ENCODE assay signal across 8 cellular contexts in the genomic region with DNA sequence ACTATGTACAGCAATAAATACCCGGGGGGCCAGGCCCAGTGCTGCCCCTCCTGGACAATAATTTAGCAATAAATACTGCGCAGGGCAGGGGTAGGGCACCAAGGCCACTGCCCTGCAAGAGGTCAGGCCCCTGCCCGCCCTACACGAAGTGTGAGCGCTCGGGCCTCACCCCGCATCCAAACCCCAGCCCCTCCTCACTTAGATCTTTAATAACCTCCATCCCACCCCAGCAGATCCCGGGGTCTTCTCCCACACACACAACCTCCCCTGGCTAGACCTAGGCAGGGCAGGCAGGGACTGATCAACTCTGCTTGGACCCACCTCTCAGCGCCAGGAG. TPM values are rescaled to one million over a fixed set of nuclear protein-coding genes. Genes with fewer than 3 reads are reported as not detected.
DNase-seq lines count a peak whose midpoint lies in the region; ATAC-seq and TF ChIP-seq lines count a peak whose summit lies in the region.
"Not testable (repeated sequence)": the region's sequence is repeated elsewhere in the genome, so short reads cannot be mapped to it uniquely, and the experiment has no call there.

No MANE protein-coding gene starts in this region.

- TF ChIP-seq POLR2A in vagina (IDR thresholded peaks at IDR 0.05), result not testable (repeated sequence)

- ATAC-seq in GM19324 (IDR thresholded peaks at IDR 0.05; ENCODE audit: low FRiP score, unreplicated experiment), result peak; percentile 13
- ATAC-seq in HG02885 (IDR thresholded peaks at IDR 0.05; ENCODE audit: poor library complexity, unreplicated experiment), result peak; percentile 18
- peak; percentile 36 for ATAC-seq in left lobe of liver
- peak; percentile 7 to 26 (median 18) for ATAC-seq in psoas muscle

- not testable (repeated sequence) for H3K9me3 ChIP-seq in psoas muscle, vagina

- peaks cover 24% of the 10 kb centered on the region for H3K4me1 Mint-ChIP-seq in activated CD4-positive, alpha-beta memory T cell treated with anti-CD3 and anti-CD28 coated beads for 36 hours (ENCODE audit: low read depth)

- H3K9ac ChIP-seq in KMS-11, result not testable (repeated sequence)

- not testable (repeated sequence) for H3K27me3 Mint-ChIP-seq in activated CD4-positive, alpha-beta memory T cell treated with anti-CD3 and anti-CD28 coated beads for 36 hours

- WGBS in psoas muscle, 3 donors, result 28 to 34% (median 32%) methylated on average over 9 of the region's 9 CpGs

- intact Hi-C loops in activated CD4-positive, alpha-beta memory T cell treated with anti-CD3 and anti-CD28 coated beads for 36 hours (cut with micrococcal nuclease); psoas muscle (cut with DNase I); vagina (cut with DNase I): not testable (repeated sequence)

- H3K36me3 Mint-ChIP-seq in activated CD4-positive, alpha-beta memory T cell treated with anti-CD3 and anti-CD28 coated beads for 36 hours, result peaks cover 25% of the 10 kb centered on the region

- not testable (repeated sequence) for H3K27ac ChIP-seq in KMS-11
- H3K27ac ChIP-seq in coronary artery (peak overlapping the region; percentile 60 to 84), psoas muscle (peak overlapping the region; percentile 78), vagina (peak overlapping the region; percentile 66)

- not testable (repeated sequence) for H4K20me1 ChIP-seq in KMS-11 (ENCODE audit: insufficient read depth)

- POLR2A ChIA-PET in activated CD4-positive, alpha-beta memory T cell treated with anti-CD3 and anti-CD28 coated beads for 36 hours (lab: Charles Lee), result not testable (repeated sequence)

- TF ChIP-seq CTCF in KMS-11 (conservative IDR thresholded peaks at IDR 0.05; ENCODE audit: low read depth, low read length); coronary artery (IDR thresholded peaks at IDR 0.05); psoas muscle (IDR thresholded peaks at IDR 0.05); vagina (IDR thresholded peaks at IDR 0.05): not testable (repeated sequence)

- H3K4me3 Mint-ChIP-seq in activated CD4-positive, alpha-beta memory T cell treated with anti-CD3 and anti-CD28 coated beads for 36 hours, result peak overlapping the region; percentile 85

- H3K4me1 ChIP-seq in KMS-11 (ENCODE audit: low read depth, poor library complexity, severe bottlenecking), result peaks cover 49% of the 10 kb centered on the region
- H3K4me1 ChIP-seq in psoas muscle, result peaks cover 60% of the 10 kb centered on the region
- H3K4me1 ChIP-seq in vagina, result peaks cover 37% of the 10 kb centered on the region

- H3K36me3 ChIP-seq in KMS-11 (ENCODE audit: insufficient read depth), result peaks cover 18% of the 10 kb centered on the region; the same call in 1 of the 2 replicates
- H3K36me3 ChIP-seq in psoas muscle (ENCODE audit: insufficient read depth in 1 of 2, low read depth in 1 of 2), result peaks cover 5 to 67% of the 10 kb centered on the region in 2 donors
- H3K36me3 ChIP-seq in vagina, result peaks cover 0 to 31% of the 10 kb centered on the region in 2 donors

- H3K27ac Mint-ChIP-seq in activated CD4-positive, alpha-beta memory T cell treated with anti-CD3 and anti-CD28 coated beads for 36 hours, result peak overlapping the region; percentile 75

- H3K9me3 Mint-ChIP-seq in activated CD4-positive, alpha-beta memory T cell treated with anti-CD3 and anti-CD28 coated beads for 36 hours, result not testable (repeated sequence)

- not testable (repeated sequence) for H2AFZ ChIP-seq in KMS-11 (ENCODE audit: low read depth)

- CTCF ChIA-PET in activated CD4-positive, alpha-beta memory T cell treated with anti-CD3 and anti-CD28 coated beads for 36 hours (lab: Charles Lee), result not testable (repeated sequence)

- H3K4me2 ChIP-seq in KMS-11, result peak overlapping the region; percentile 72

- not testable (repeated sequence) for H3K27me3 ChIP-seq in KMS-11 (ENCODE audit: insufficient read depth, low read depth); psoas muscle (ENCODE audit: insufficient read depth in 3 of 3, low read length in 2 of 3); vagina

- H3K79me2 ChIP-seq in KMS-11 (ENCODE audit: insufficient read depth, low read depth), result peaks cover 69% of the 10 kb centered on the region

- H3K4me3 ChIP-seq in KMS-11 (IDR thresholded peaks at IDR 0.05; ENCODE audit: insufficient read depth, low read depth, low read length), result not testable (repeated sequence)
- H3K4me3 ChIP-seq in coronary artery (peak overlapping the region; percentile 96), psoas muscle (peak overlapping the region; percentile 76), vagina (peak overlapping the region; percentile 59 to 95)

- not testable (repeated sequence) for DNase-seq in activated CD4-positive, alpha-beta memory T cell treated with anti-CD3 and anti-CD28 coated beads for 36 hours; coronary artery (ENCODE audit: low spot score); left lobe of liver (ENCODE audit: low spot score); psoas muscle; vagina (ENCODE audit: extremely low spot score in 2 of 2)

RNA-seq across cellular contexts. Expression of a gene that starts 0.3 kb away (rescaled TPM):
- 10 to 100 TPM; 32.0 to 33.1 TPM for total RNA-seq in activated CD4-positive, alpha-beta memory T cell treated with anti-CD3 and anti-CD28 coated beads for 36 hours
- 18.0 TPM for total RNA-seq in left lobe of liver
- 10 to 100 TPM in 1 of 4 donors, 1 to 10 TPM in 3; 3.9 to 10.2 (median 6.3) TPM for total RNA-seq in psoas muscle
- polyA plus RNA-seq in psoas muscle, result 10 to 100 TPM in 2 of 3 donors, 1 to 10 TPM in 1; 5.7 to 14.2 (median 10.4) TPM
- total RNA-seq in vagina, result 47.9 TPM

RNA-seq across cellular contexts. Expression of a gene that starts 7.1 kb away (rescaled TPM):
- total RNA-seq in activated CD4-positive, alpha-beta memory T cell treated with anti-CD3 and anti-CD28 coated beads for 36 hours, result 10 to 100 TPM; 28.8 to 29.7 TPM
- total RNA-seq in left lobe of liver, result 113 TPM
- total RNA-seq in psoas muscle, result 10 to 100 TPM; 10.2 to 26.9 (median 19.2) TPM
- polyA plus RNA-seq in psoas muscle, result 10 to 100 TPM; 13.2 to 14.1 (median 13.3) TPM
- total RNA-seq in vagina, result 28.0 TPM

RNA-seq across cellular contexts. Expression of a gene that starts 9.2 kb away (rescaled TPM):
- 10 to 100 TPM; 23.4 to 24.1 TPM for total RNA-seq in activated CD4-positive, alpha-beta memory T cell treated with anti-CD3 and anti-CD28 coated beads for 36 hours
- total RNA-seq in left lobe of liver (12.6 TPM), psoas muscle (10 to 100 TPM; 43.1 to 74.2 (median 53.7) TPM), vagina (18.9 TPM)
- polyA plus RNA-seq in psoas muscle, result 10 to 100 TPM; 21.6 to 73.7 (median 26.6) TPM

RNA-seq across cellular contexts. Expression of a gene that starts 16.3 kb away (rescaled TPM):
- not detected for total RNA-seq in activated CD4-positive, alpha-beta memory T cell treated with anti-CD3 and anti-CD28 coated beads for 36 hours
- total RNA-seq in left lobe of liver, result 0.13 TPM
- total RNA-seq in psoas muscle, result under 1 TPM; 0.42 to 0.78 (median 0.55) TPM
- polyA plus RNA-seq in psoas muscle, result 1 to 10 TPM in 1 of 3 donors, under 1 TPM in 2; 0.73 to 2.9 (median 0.76) TPM
- total RNA-seq in vagina, result 4.7 TPM

RNA-seq across cellular contexts. Expression of a gene that starts 18.8 kb away (rescaled TPM):
- total RNA-seq in activated CD4-positive, alpha-beta memory T cell treated with anti-CD3 and anti-CD28 coated beads for 36 hours, result 10 to 100 TPM; 88.9 to 89.8 TPM
- total RNA-seq in left lobe of liver, result 5.2 TPM
- 10 to 100 TPM in 2 of 4 donors, 1 to 10 TPM in 2; 5.4 to 12.5 (median 9.5) TPM for total RNA-seq in psoas muscle
- 10 to 100 TPM in 2 of 3 donors, 1 to 10 TPM in 1; 8.3 to 23.2 (median 15.2) TPM for polyA plus RNA-seq in psoas muscle
- 9.1 TPM for total RNA-seq in vagina
